14 cellular contexts compared by ENCODE assay signal in the genomic region with DNA sequence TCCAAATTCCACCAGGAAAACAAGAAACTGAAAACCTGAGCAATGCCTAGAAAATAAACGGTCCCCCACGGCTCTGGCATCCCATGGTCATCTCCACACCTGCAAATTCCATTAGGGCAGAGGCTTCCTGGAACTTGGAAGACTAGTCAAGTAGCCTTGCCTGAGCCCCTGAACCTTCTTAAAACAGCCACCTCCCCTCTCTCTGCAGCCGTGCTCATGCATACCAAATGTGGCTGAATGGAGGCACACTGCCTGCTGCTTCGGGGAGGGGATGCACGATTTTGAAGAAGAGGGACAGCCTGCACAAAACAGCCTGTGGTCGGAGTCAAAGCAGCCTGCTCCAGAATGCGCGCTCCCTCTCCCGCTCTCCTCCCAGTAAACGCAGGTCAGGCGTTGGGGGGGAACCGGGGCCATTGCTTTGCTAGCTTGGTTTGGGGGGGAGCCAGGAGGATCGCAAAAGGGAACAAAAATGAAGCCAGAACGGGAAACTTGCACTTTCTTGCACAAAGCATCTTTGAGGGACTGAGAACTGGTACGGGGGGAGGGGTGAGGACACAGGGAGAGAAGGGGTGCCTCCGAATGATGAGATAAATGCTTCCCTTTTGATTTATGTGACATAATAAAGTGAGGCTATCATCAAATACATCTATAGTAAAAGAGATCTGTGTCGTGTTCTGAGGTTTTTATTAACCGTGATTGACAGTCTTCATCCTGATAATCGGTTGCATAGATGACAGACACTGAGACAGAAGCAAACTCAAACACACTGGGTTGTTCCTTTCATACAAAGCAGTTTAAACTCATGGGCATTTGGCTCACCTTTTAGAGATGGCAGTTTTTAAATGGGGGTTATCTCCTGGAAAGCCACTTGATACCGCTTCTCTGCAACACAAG. TPM values are rescaled to one million over a fixed set of nuclear protein-coding genes. Genes with fewer than 3 reads are reported as not detected.
DNase-seq lines count a peak whose midpoint lies in the region; TF ChIP-seq lines count a peak whose summit lies in the region.
"Had no signal": no experiment of that assay in that cellular context is flagged by ENCODE, and none has a peak within 500 bp of the region (broad histone marks: within the 10 kb centered on the region; RNA-seq: fewer than 3 reads in every experiment).

A gene (minus strand): TSS at position 347 of the 894 bp plus-strand sequence. CDS start 267 bp downstream, at position 80.

- DNase-seq in Ammon's horn (ENCODE audit: low spot score) (peak; percentile 54), NT2/D1 (ENCODE audit: low read depth, low spot score) (peak; percentile 36), iPS DF 6.9 (ENCODE audit: low read depth, low spot score) (peak; percentile 45), neural progenitor cell (ENCODE audit: low spot score) (peak; percentile 91), ureter (ENCODE audit: low spot score) (no peak), WERI-Rb-1 (no peak), hepatic stellate cell (ENCODE audit: low spot score) (no peak)
- no peak for DNase-seq in CD8-positive, alpha-beta memory T cell
- DNase-seq: activated CD4-positive, alpha-beta T cell treated with anti-CD3 and anti-CD28 coated beads, Interleukin-2, amount 50 U/mL, for 4 hours; NCI-H1105 treated with DMSO at 0.1 percent for 48 hours; NCI-H345; SK-N-SH; stimulated activated CD4-positive, alpha-beta T cell treated with anti-CD3 and anti-CD28 coated beads, Interleukin-2, amount 100 ng/mL, for 24 hours had no signal

- H3K9me3 ChIP-seq in NT2/D1 (ENCODE audit: insufficient read depth, low read length) (peaks cover 5% of the 10 kb centered on the region; the same call in 1 of the 2 replicates), iPS DF 6.9 (ENCODE audit: control insufficient read depth, insufficient read depth, low read length) (no peaks in the 10 kb centered on the region), neural progenitor cell (ENCODE audit: low read depth) (no peaks in the 10 kb centered on the region), WERI-Rb-1 (ENCODE audit: severe bottlenecking) (no peaks in the 10 kb centered on the region)
- no peaks in the 10 kb centered on the region for H3K9me3 ChIP-seq in CD8-positive, alpha-beta memory T cell (ENCODE audit: low read length)
- H3K9me3 ChIP-seq: SK-N-SH had no signal

- no peaks in the 10 kb centered on the region for H4K20me1 ChIP-seq in neural progenitor cell (ENCODE audit: low read depth)

- H3K4me1 Mint-ChIP-seq in neural progenitor cell: peaks cover 57% of the 10 kb centered on the region
- H3K4me1 Mint-ChIP-seq in CD8-positive, alpha-beta memory T cell: peaks cover 0 to 4% (median 0%) of the 10 kb centered on the region in 3 donors
- H3K4me1 Mint-ChIP-seq: IgD-negative memory B cell had no signal

- H3K36me3 ChIP-seq in NT2/D1 (ENCODE audit: insufficient read depth, insufficient read length, low read length): no peaks in the 10 kb centered on the region
- no peaks in the 10 kb centered on the region for H3K36me3 ChIP-seq in iPS DF 6.9 (ENCODE audit: control insufficient read depth, insufficient read depth, low read length)
- peaks cover 13% of the 10 kb centered on the region for H3K36me3 ChIP-seq in neural progenitor cell
- H3K36me3 ChIP-seq in CD8-positive, alpha-beta memory T cell (ENCODE audit: insufficient read depth, low read length): no peaks in the 10 kb centered on the region
- no peaks in the 10 kb centered on the region for H3K36me3 ChIP-seq in WERI-Rb-1

- H3K27ac ChIP-seq in iPS DF 6.9 (ENCODE audit: low read length) (peak within 1 kb of the TSS; percentile 23), neural progenitor cell (peak within 1 kb of the TSS; percentile 98), WERI-Rb-1 (no peak within 1 kb of the TSS)
- no peak within 1 kb of the TSS for H3K27ac ChIP-seq in CD8-positive, alpha-beta memory T cell (ENCODE audit: low read depth, low read length)

- peak within 1 kb of the TSS; percentile 99 for H3K4me2 ChIP-seq in neural progenitor cell
- H3K4me2 ChIP-seq: SK-N-SH had no signal

- no peaks in the 10 kb centered on the region for H3K27me3 Mint-ChIP-seq in neural progenitor cell (ENCODE audit: insufficient read depth, low read depth)
- H3K27me3 Mint-ChIP-seq in CD8-positive, alpha-beta memory T cell: peaks cover 4 to 17% of the 10 kb centered on the region in 2 donors

- POLR2A ChIA-PET in CD8-positive, alpha-beta memory T cell (lab: Charles Lee): no interaction called here

- H3F3A ChIP-seq in neural progenitor cell (ENCODE audit: low read depth): peaks cover 72% of the 10 kb centered on the region

- H3K27me3 ChIP-seq in NT2/D1 (ENCODE audit: insufficient read depth, insufficient read length): no peaks in the 10 kb centered on the region
- no peaks in the 10 kb centered on the region for H3K27me3 ChIP-seq in iPS DF 6.9 (ENCODE audit: control insufficient read depth, insufficient read depth, low read length)
- H3K27me3 ChIP-seq in neural progenitor cell: no peaks in the 10 kb centered on the region
- H3K27me3 ChIP-seq in CD8-positive, alpha-beta memory T cell (ENCODE audit: insufficient read depth, low read length, poor library complexity, severe bottlenecking): no peaks in the 10 kb centered on the region
- no peaks in the 10 kb centered on the region for H3K27me3 ChIP-seq in WERI-Rb-1 (ENCODE audit: insufficient read depth, low read depth, severe bottlenecking)

- peaks cover 9% of the 10 kb centered on the region for H3K36me3 Mint-ChIP-seq in neural progenitor cell
- H3K36me3 Mint-ChIP-seq in CD8-positive, alpha-beta memory T cell: no peaks in the 10 kb centered on the region
- H3K36me3 Mint-ChIP-seq: IgD-negative memory B cell had no signal

- CTCF ChIA-PET in CD8-positive, alpha-beta memory T cell (lab: Charles Lee): no interaction called here

- H3K27ac Mint-ChIP-seq in neural progenitor cell: peak within 1 kb of the TSS; percentile 95
- H3K27ac Mint-ChIP-seq in CD8-positive, alpha-beta memory T cell: no peak within 1 kb of the TSS
- H3K27ac Mint-ChIP-seq: IgD-negative memory B cell had no signal

- peaks cover 90% of the 10 kb centered on the region for H3K79me2 ChIP-seq in neural progenitor cell (ENCODE audit: low read depth)

- WGBS in iPS DF 6.9 (ENCODE audit: insufficient coverage, insufficient read length): no CpG with 5 or more reads among the region's 20 CpGs

- H3K4me3 ChIP-seq in NT2/D1 (ENCODE audit: insufficient read length, low read depth) (peak within 1 kb of the TSS; percentile 54), iPS DF 6.9 (ENCODE audit: low read length) (peak within 1 kb of the TSS; percentile 43; the same call in 1 of the 2 replicates), neural progenitor cell (peak within 1 kb of the TSS; percentile 92), WERI-Rb-1 (ENCODE audit: low read depth, low read length) (no peak within 1 kb of the TSS)
- no peak within 1 kb of the TSS for H3K4me3 ChIP-seq in CD8-positive, alpha-beta memory T cell (ENCODE audit: low read length)

- H3K9ac ChIP-seq in NT2/D1 (ENCODE audit: insufficient read length, low read depth) (peak within 1 kb of the TSS; percentile 52), neural progenitor cell (peak within 1 kb of the TSS; percentile 29)
- H3K9ac ChIP-seq: SK-N-SH had no signal

- H3K9me3 Mint-ChIP-seq in neural progenitor cell: peaks cover 5% of the 10 kb centered on the region
- no peaks in the 10 kb centered on the region for H3K9me3 Mint-ChIP-seq in CD8-positive, alpha-beta memory T cell

- peak within 1 kb of the TSS; percentile 94 for H3K4me3 Mint-ChIP-seq in neural progenitor cell
- no peak within 1 kb of the TSS for H3K4me3 Mint-ChIP-seq in CD8-positive, alpha-beta memory T cell
- H3K4me3 Mint-ChIP-seq: IgD-negative memory B cell had no signal

- no peak within 1 kb of the TSS for H2AFZ ChIP-seq in neural progenitor cell (replicated peaks)

- H3K4me1 ChIP-seq in NT2/D1 (ENCODE audit: insufficient read depth, insufficient read length): peaks cover 3% of the 10 kb centered on the region
- peaks cover 6% of the 10 kb centered on the region; the same call in 1 of the 2 replicates for H3K4me1 ChIP-seq in iPS DF 6.9 (ENCODE audit: control insufficient read depth, insufficient read depth, low read length)
- peaks cover 64% of the 10 kb centered on the region for H3K4me1 ChIP-seq in neural progenitor cell
- no peaks in the 10 kb centered on the region for H3K4me1 ChIP-seq in CD8-positive, alpha-beta memory T cell (ENCODE audit: insufficient read depth, low read length)

- no peak for TF ChIP-seq CTCF in neural progenitor cell (IDR thresholded peaks at IDR 0.05)
- TF ChIP-seq CTCF in WERI-Rb-1 (IDR thresholded peaks at IDR 0.05; ENCODE audit: low read depth, low read length): no peak

RNA-seq across cellular contexts. Expression of the gene that starts here (rescaled TPM):
- 34.2 and 37.2 TPM in 2 replicates for total RNA-seq in neural progenitor cell (ENCODE audit: low replicate concordance)
- total RNA-seq in CD8-positive, alpha-beta memory T cell: not detected
- not detected for polyA plus RNA-seq in CD8-positive, alpha-beta memory T cell
- total RNA-seq in ureter: 1.3 TPM
- polyA plus RNA-seq: IgD-negative memory B cell, SK-N-SH had no signal

Comparison
In these comparisons a context has a peak if more than half of its experiments do, and no peak if none do; other contexts are left out.
1. RNA of the gene that starts here (total RNA-seq): 34.2 to 37.2 TPM in neural progenitor cell; 1.3 TPM in ureter (single experiment) and not detected in CD8-positive, alpha-beta memory T cell; every median in the first group is over 10 times any median in the second.
2. DNase-seq: peak in Ammon's horn (single experiment), NT2/D1 (single experiment), iPS DF 6.9 (single experiment) and neural progenitor cell (single experiment); none in CD8-positive, alpha-beta memory T cell (0 of 5), ureter (single experiment), WERI-Rb-1 (single experiment) and hepatic stellate cell (single experiment).
3. H3K4me3 ChIP-seq: peak in NT2/D1 (single experiment), iPS DF 6.9 (single experiment) and neural progenitor cell (single experiment); none in CD8-positive, alpha-beta memory T cell (single experiment) and WERI-Rb-1 (single experiment).
4. H3K27ac ChIP-seq: peak in iPS DF 6.9 (single experiment) and neural progenitor cell (single experiment); none in CD8-positive, alpha-beta memory T cell (single experiment) and WERI-Rb-1 (single experiment).